In genomic region chr9:37486256-37486615, GRCh38 we compare ENCODE assay signal across 8 cellular contexts. TPM values are rescaled to one million over a fixed set of nuclear protein-coding genes. Genes with fewer than 3 reads are reported as not detected.
A peak's percentile ranks its signal among the peaks of the same experiment; 100 is the strongest.
DNase-seq lines count a peak whose midpoint lies in the region; ATAC-seq and TF ChIP-seq lines count a peak whose summit lies in the region.

No MANE protein-coding gene starts in this region.

- H3K14ac ChIP-seq in IMR-90 (replicated peaks; ENCODE audit: low read depth, low read length) = peak overlapping the region; percentile 79

- intact Hi-C loops in IMR-90 (cut with micrococcal nuclease) = loop anchor here (10.0 kb wide), 1 partner anchor 919 kb away; no protein-coding TSS in a partner anchor

- peak overlapping the region; percentile 79 for H3K4me3 Mint-ChIP-seq in chondrocyte (ENCODE audit: unreplicated experiment)

- no peak overlapping the region for H3K18ac ChIP-seq in IMR-90 (ENCODE audit: low read depth, low read length)

- H3K79me2 ChIP-seq in ACC112 (ENCODE audit: control insufficient read depth, insufficient read depth, low read length, unreplicated experiment) = peaks cover 23% of the 10 kb centered on the region

- H3K9me3 ChIP-seq in IMR-90 (ENCODE audit: control insufficient read depth, insufficient read depth, low read length) = no peaks in the 10 kb centered on the region
- no peaks in the 10 kb centered on the region for H3K9me3 ChIP-seq in muscle layer of colon (ENCODE audit: low read length)

- H3K27ac ChIP-seq in ACC112 (ENCODE audit: low read depth, low read length) = peak overlapping the region; percentile 61; the same call in 1 of the 2 replicates
- H3K27ac ChIP-seq in IMR-90 (ENCODE audit: insufficient read depth, low read length) = peak overlapping the region; percentile 76
- H3K27ac ChIP-seq in muscle layer of colon (ENCODE audit: low read depth, low read length) = peak overlapping the region; percentile 94

- H3K9me1 ChIP-seq in IMR-90 (ENCODE audit: insufficient read depth, low read length) = peaks cover 5% of the 10 kb centered on the region; the same call in 1 of the 2 replicates

- no peak for TF ChIP-seq POLR2A in IMR-90 (IDR thresholded peaks at IDR 0.05; ENCODE audit: low read depth, low read length)

- H4K91ac ChIP-seq in IMR-90 (ENCODE audit: insufficient read depth, low read depth, low read length) = peak overlapping the region; percentile 77

- TF ChIP-seq RAD21 in IMR-90 (IDR thresholded peaks at IDR 0.05; ENCODE audit: low read length) = no peak

- peak overlapping the region; percentile 37 for H2BK120ac ChIP-seq in IMR-90 (ENCODE audit: low read depth, low read length)

- dilution Hi-C loops in IMR-90 (cut with HindIII; ENCODE audit: low sequenced_read_pairs, unreplicated experiment) = no loop called here

- H4K20me1 ChIP-seq in IMR-90 (ENCODE audit: insufficient read depth, low read length) = peaks cover 7% of the 10 kb centered on the region; the same call in 1 of the 2 replicates

- no peaks in the 10 kb centered on the region for H3K27me3 Mint-ChIP-seq in chondrocyte (ENCODE audit: low read depth)

- peak overlapping the region; percentile 81 for H3K4me3 ChIP-seq in ACC112 (ENCODE audit: low read depth, low read length)
- peak overlapping the region; percentile 77 for H3K4me3 ChIP-seq in IMR-90 (ENCODE audit: insufficient read depth, low read depth, low read length)
- peak overlapping the region; percentile 77 to 86 for H3K4me3 ChIP-seq in muscle layer of colon (ENCODE audit: low read depth in 1 of 2, low read length in 2 of 2)

- CTCF ChIA-PET in IMR-90 (lab: Yijun Ruan, JAX) = no interaction called here

- H2BK20ac ChIP-seq in IMR-90 (ENCODE audit: low read depth, low read length) = no peak overlapping the region

- no peak overlapping the region for H4K5ac ChIP-seq in IMR-90 (ENCODE audit: low read depth, low read length)

- peak overlapping the region; percentile 61 for H3K4ac ChIP-seq in IMR-90 (ENCODE audit: low read depth, low read length)

- no peak for TF ChIP-seq CTCF in IMR-90 (conservative IDR thresholded peaks at IDR 0.05; ENCODE audit: low read depth, low read length)
- TF ChIP-seq CTCF in chondrocyte (IDR thresholded peaks at IDR 0.05) = no peak

- peaks cover 15 to 28% of the 10 kb centered on the region in 2 experiments; a peak in 3 of 4 replicates for H3K79me1 ChIP-seq in IMR-90 (ENCODE audit: low read depth in 1 of 2, low read length in 2 of 2)

- peak overlapping the region; percentile 83 for H3K4me2 ChIP-seq in IMR-90 (ENCODE audit: low read depth, low read length)

- peak overlapping the region; percentile 98 for H2AK9ac ChIP-seq in IMR-90 (replicated peaks; ENCODE audit: low read depth, low read length, poor library complexity)

- H3K9me3 Mint-ChIP-seq in chondrocyte (ENCODE audit: low read depth) = no peaks in the 10 kb centered on the region

- peak overlapping the region; percentile 76 for H3K56ac ChIP-seq in IMR-90 (ENCODE audit: extremely low read depth, insufficient read depth, low read length)

- ATAC-seq in IMR-90 (ENCODE audit: low read depth) = no peak
- ATAC-seq in GM18502 (IDR thresholded peaks at IDR 0.05; ENCODE audit: poor library complexity, unreplicated experiment) = no peak
- ATAC-seq in GM21367 (IDR thresholded peaks at IDR 0.05; ENCODE audit: unreplicated experiment) = no peak
- ATAC-seq in left lobe of liver = no peak

- H3K36me3 Mint-ChIP-seq in chondrocyte (ENCODE audit: low read depth) = peaks cover 7% of the 10 kb centered on the region

- H3K4me1 ChIP-seq in ACC112 (ENCODE audit: control insufficient read depth, insufficient read depth, low read length, unreplicated experiment) (peaks cover 20% of the 10 kb centered on the region), IMR-90 (ENCODE audit: control insufficient read depth, insufficient read depth, low read length) (peaks cover 11% of the 10 kb centered on the region), muscle layer of colon (ENCODE audit: insufficient read depth, low read length) (peaks cover 24% of the 10 kb centered on the region)

- H3K9ac ChIP-seq in IMR-90 (ENCODE audit: low read depth, low read length) (peak overlapping the region; percentile 59), muscle layer of colon (ENCODE audit: low read length) (peak overlapping the region; percentile 68)

- in situ Hi-C loops in IMR-90 (cut with MboI; ENCODE audit: low sequenced_read_pairs) = loop anchor here (10.0 to 25.0 kb wide), 3 partner anchors 289 to 876 kb away; partner anchors contain the start of gene SHB

- H3K4me1 Mint-ChIP-seq in chondrocyte (ENCODE audit: low read depth) = peaks cover 28% of the 10 kb centered on the region

- H4K8ac ChIP-seq in IMR-90 (ENCODE audit: low read depth in 2 of 2, low read length in 2 of 2) = peak overlapping the region; percentile 2 to 56; a peak in 1 of 4 replicates

- H3K36me3 ChIP-seq in ACC112 (ENCODE audit: insufficient read depth, low read length) = peaks cover 7% of the 10 kb centered on the region
- peaks cover 5% of the 10 kb centered on the region for H3K36me3 ChIP-seq in IMR-90 (ENCODE audit: control insufficient read depth, insufficient read depth, low read length)
- H3K36me3 ChIP-seq in muscle layer of colon (ENCODE audit: insufficient read depth, low read length) = peaks cover 12% of the 10 kb centered on the region

- no CpG with 5 or more reads among the region's 7 CpGs for WGBS in IMR-90 (ENCODE audit: extremely low coverage in 2 of 2, insufficient read length in 1 of 2), 2 experiments

- H3K27me3 ChIP-seq in ACC112 (ENCODE audit: insufficient read depth, low read length) = no peaks in the 10 kb centered on the region
- H3K27me3 ChIP-seq in IMR-90 (ENCODE audit: control insufficient read depth, insufficient read depth, low read length) = peaks cover 4% of the 10 kb centered on the region; the same call in 1 of the 2 replicates
- H3K27me3 ChIP-seq in muscle layer of colon (ENCODE audit: control insufficient read depth in 1 of 2, insufficient read depth in 2 of 2, low read length in 2 of 2) = peaks cover 0 to 4% of the 10 kb centered on the region in 2 donors

- peak overlapping the region; percentile 77 for H2AK5ac ChIP-seq in IMR-90 (ENCODE audit: low read depth, low read length)

- peak overlapping the region; percentile 72 for H3K23ac ChIP-seq in IMR-90 (ENCODE audit: low read depth, low read length)

- DNase-seq in IMR-90 (no peak), chondrocyte (ENCODE audit: low spot score) (no peak), activated gamma-delta T cell treated with Interleukin-2 at 50 U/mL for 16 hours (no peak), left lobe of liver (ENCODE audit: low spot score) (no peak)

- TSS peak; percentile 61 for BruUV-seq in IMR-90 (replicated peaks; lab: Mats Ljungman, UMichigan)

- H2BK5ac ChIP-seq in IMR-90 (ENCODE audit: low read depth, low read length, poor library complexity, severe bottlenecking) = peak overlapping the region; percentile 29

- H3K27ac Mint-ChIP-seq in chondrocyte (ENCODE audit: unreplicated experiment) = peak overlapping the region; percentile 66

- no peak overlapping the region for H2BK15ac ChIP-seq in IMR-90 (ENCODE audit: low read depth, low read length)

- POLR2A ChIA-PET in IMR-90 (lab: Charles Lee; ENCODE audit: unreplicated experiment) = no interaction called here

- H2AFZ ChIP-seq in ACC112 (ENCODE audit: low read length, unreplicated experiment) (peak overlapping the region; percentile 78), IMR-90 (replicated peaks; ENCODE audit: low read length, poor library complexity) (peak overlapping the region; percentile 81)

TF ChIP-seq in IMR-90, 13 proteins besides CTCF, POLR2A, EP300 and RAD21:
- TF ChIP-seq SMC3 (IDR thresholded peaks at IDR 0.05; ENCODE audit: low read depth, low read length) = no peak
- no peak for TF ChIP-seq MAFK (IDR thresholded peaks at IDR 0.05; ENCODE audit: low read depth, low read length)
- TF ChIP-seq MXI1 (IDR thresholded peaks at IDR 0.05; ENCODE audit: borderline replicate concordance, low read depth, low read length) = peak; percentile 23; the same call in 1 of the 2 replicates

RNA-seq across cellular contexts. Expression of gene POLR1E, which starts 0.5 kb away (rescaled TPM):
- total RNA-seq in IMR-90 (2012; rRNA removed) (67.5 and 71.9 TPM in 2 replicates), chondrocyte (12.7 to 13.9 TPM (median 13.7 TPM) in 3 replicates), left lobe of liver (11.8 TPM)
- polyA plus RNA-seq in IMR-90 (2012; rRNA removed) = 42.7 and 48.0 TPM in 2 replicates
- 18.3 and 30.3 TPM in 2 replicates for polyA plus RNA-seq in IMR-90 (2012; cell fraction: cytosol; rRNA removed)
- 7.5 and 23.9 TPM in 2 replicates for polyA plus RNA-seq in IMR-90 (2012; cell fraction: nucleus; rRNA removed; ENCODE audit: low replicate concordance)

RNA-seq across cellular contexts. Expression of gene ZBTB5, which starts 21.0 kb away (rescaled TPM):
- 9.1 and 10.8 TPM in 2 replicates for total RNA-seq in IMR-90 (2012; rRNA removed)
- polyA plus RNA-seq in IMR-90 (2012; rRNA removed) = 5.8 and 6.3 TPM in 2 replicates
- polyA plus RNA-seq in IMR-90 (2012; cell fraction: cytosol; rRNA removed) = 2.6 and 3.2 TPM in 2 replicates
- 7.5 and 15.3 TPM in 2 replicates for polyA plus RNA-seq in IMR-90 (2012; cell fraction: nucleus; rRNA removed; ENCODE audit: low replicate concordance)
- 14.1 to 15.3 TPM (median 14.5 TPM) in 3 replicates for total RNA-seq in chondrocyte
- 5.5 TPM for total RNA-seq in left lobe of liver
